18 cellular contexts compared by ENCODE assay signal in genomic region chr1:157419845-157420542, GRCh38.
DNase-seq lines count a peak whose midpoint lies in the region; ATAC-seq, FAIRE-seq and TF ChIP-seq lines count a peak whose summit lies in the region.
"Had no signal": no experiment of that assay in that cellular context is flagged by ENCODE, and none has a peak within 500 bp of the region (broad histone marks: within the 10 kb centered on the region; RNA-seq: fewer than 3 reads in every experiment).

No MANE protein-coding gene starts in this region.

- H3K79me2 ChIP-seq in HepG2 (ENCODE audit: insufficient read depth, low read length) (no peaks in the 10 kb centered on the region), K562 (ENCODE audit: control insufficient read depth, insufficient read depth, low read length) (no peaks in the 10 kb centered on the region)

- no peaks in the 10 kb centered on the region for H3K36me3 ChIP-seq in HepG2 (replicated peaks in 1 of 2; ENCODE audit: control insufficient read depth in 1 of 2, insufficient read depth in 2 of 2, low read length in 2 of 2)
- H3K36me3 ChIP-seq in right lobe of liver: no peaks in the 10 kb centered on the region
- H3K36me3 ChIP-seq in K562 (ENCODE audit: control insufficient read depth, insufficient read depth, low read length): no peaks in the 10 kb centered on the region
- no peaks in the 10 kb centered on the region for H3K36me3 ChIP-seq in esophagus muscularis mucosa
- H3K36me3 ChIP-seq: BLaER1 treated with 17β-estradiol and CSF1 and Interleukin-3, amounts not matched to agents 10 nM and 100 nM; HAP-1 had no signal

- TF ChIP-seq RAD21 in HepG2 (CRISPR knock-in tag; IDR thresholded peaks at IDR 0.05) (no peak), K562 (CRISPR knock-in tag; conservative IDR thresholded peaks at IDR 0.05 in 1 of 2, IDR thresholded peaks at IDR 0.05 in 1 of 2) (peak in 1 of 2 experiments; percentile 43; a peak in 2 of 4 replicates)

- no peak for TF ChIP-seq EP300 in HepG2 (IDR thresholded peaks at IDR 0.05; ENCODE audit: low read depth in 2 of 2, low read length in 2 of 2)
- no peak for TF ChIP-seq EP300 in HepG2 (CRISPR knock-in tag; IDR thresholded peaks at IDR 0.05; ENCODE audit: borderline replicate concordance)
- TF ChIP-seq EP300 in K562 (IDR thresholded peaks at IDR 0.05; ENCODE audit: low read length): no peak
- no peak for TF ChIP-seq EP300 in esophagus muscularis mucosa (IDR thresholded peaks at IDR 0.05)

- no peaks in the 10 kb centered on the region for H3K4me1 ChIP-seq in HepG2 (ENCODE audit: insufficient read depth, low read length)
- H3K4me1 ChIP-seq in right lobe of liver: no peaks in the 10 kb centered on the region
- no peaks in the 10 kb centered on the region for H3K4me1 ChIP-seq in K562 (replicated peaks in 1 of 2; ENCODE audit: control insufficient read depth in 2 of 2, insufficient read depth in 2 of 2, low read length in 2 of 2)
- no peaks in the 10 kb centered on the region for H3K4me1 ChIP-seq in esophagus muscularis mucosa
- H3K4me1 ChIP-seq: BLaER1 treated with 17β-estradiol and CSF1 and Interleukin-3, amounts not matched to agents 10 nM and 100 nM; HAP-1 had no signal

- H4K20me1 ChIP-seq in HepG2 (ENCODE audit: insufficient read depth, low read length) (no peaks in the 10 kb centered on the region), K562 (replicated peaks; ENCODE audit: control insufficient read depth, insufficient read depth, low read length) (no peaks in the 10 kb centered on the region)
- H4K20me1 ChIP-seq: BLaER1 treated with 17β-estradiol and CSF1 and Interleukin-3, amounts not matched to agents 10 nM and 100 nM had no signal

- CTCF ChIA-PET in HepG2 (lab: Yijun Ruan, JAX; ENCODE audit: low intra/inter-chr PET ratio, low total read pairs): no interaction called here
- CTCF ChIA-PET in K562 (lab: Yijun Ruan, JAX; ENCODE audit: low intra/inter-chr PET ratio): no interaction called here
- CTCF ChIA-PET in CD4-positive, alpha-beta T cell (lab: Charles Lee): no interaction called here

- no TSS peak for BruUV-seq in HepG2 (replicated peaks; lab: Mats Ljungman, UMichigan)
- BruUV-seq in K562 (replicated peaks; lab: Mats Ljungman, UMichigan): no TSS peak

- H3K9me3 ChIP-seq in HepG2 (ENCODE audit: low read length) (no peaks in the 10 kb centered on the region), right lobe of liver (no peaks in the 10 kb centered on the region), K562 (replicated peaks; ENCODE audit: control insufficient read depth, insufficient read depth, low read depth, low read length) (no peaks in the 10 kb centered on the region), esophagus muscularis mucosa (no peaks in the 10 kb centered on the region)
- no peaks in the 10 kb centered on the region for H3K9me3 ChIP-seq in CD4-positive, alpha-beta T cell (ENCODE audit: control insufficient read depth, low read length)
- H3K9me3 ChIP-seq: HAP-1 had no signal

- 21% methylated on average over 6 of the region's 6 CpGs for WGBS in HepG2 (ENCODE audit: low lambda C conversion rate)
- WGBS in right lobe of liver (ENCODE audit: insufficient coverage, low coverage, low lambda C conversion rate, missing lambda C conversion rate): 92% methylated on average over 3 of the region's 6 CpGs
- WGBS in K562 (ENCODE audit: insufficient coverage, low coverage, missing lambda C conversion rate): 0% methylated on average over 5 of the region's 6 CpGs
- 85% methylated on average over 6 of the region's 6 CpGs for WGBS in esophagus muscularis mucosa

- no peak overlapping the region for H3K27ac ChIP-seq in HepG2 (ENCODE audit: extremely low read length, insufficient read depth, low read length)
- no peak overlapping the region for H3K27ac ChIP-seq in right lobe of liver
- no peak overlapping the region for H3K27ac ChIP-seq in K562 (ENCODE audit: extremely low read depth, low read depth, low read length)
- H3K27ac ChIP-seq in esophagus muscularis mucosa (replicated peaks in 1 of 4): no peak overlapping the region
- no peak overlapping the region for H3K27ac ChIP-seq in CD4-positive, alpha-beta T cell (ENCODE audit: low read depth, low read length)
- H3K27ac ChIP-seq: BLaER1 treated with 17β-estradiol and CSF1 and Interleukin-3, amounts not matched to agents 10 nM and 100 nM had no signal

- H3K4me3 ChIP-seq in HepG2 (replicated peaks in 1 of 3; ENCODE audit: insufficient read depth in 1 of 3, low read depth in 2 of 3, low read length in 3 of 3): no peak overlapping the region
- H3K4me3 ChIP-seq in right lobe of liver: no peak overlapping the region
- no peak overlapping the region for H3K4me3 ChIP-seq in K562
- H3K4me3 ChIP-seq in esophagus muscularis mucosa: no peak overlapping the region
- H3K4me3 ChIP-seq: BLaER1 treated with 17β-estradiol and CSF1 and Interleukin-3, amounts not matched to agents 10 nM and 100 nM; GM12878; HAP-1 had no signal

- H3K9me3 Mint-ChIP-seq in osteocyte (ENCODE audit: unreplicated experiment): no peaks in the 10 kb centered on the region
- H3K9me3 Mint-ChIP-seq in CD4-positive, alpha-beta T cell: no peaks in the 10 kb centered on the region
- H3K9me3 Mint-ChIP-seq: CD8-positive, alpha-beta memory T cell had no signal

- in situ Hi-C loops in HepG2 (cut with HindIII; ENCODE audit: extremely low pct_ligation_motif_present, low pct_unique_long_range_greater_than_20kb) (no loop called here), K562 (cut with MboI) (no loop called here)

- DNase-seq in HepG2 (ENCODE audit: low spot score) (no peak), right lobe of liver (no peak), K562 (ENCODE audit: extremely low read depth in 1 of 4, low spot score in 3 of 4) (peak in 1 of 4 experiments; percentile 14), esophagus muscularis mucosa (ENCODE audit: extremely low spot score) (peak; percentile 80), osteocyte (ENCODE audit: extremely low spot score, unreplicated experiment) (no peak)
- no peak for DNase-seq in CD4-positive, alpha-beta T cell
- DNase-seq: CD8-positive, alpha-beta memory T cell; COR-L47; DMS 273 treated with DMSO at 0.1 percent for 48 hours; DMS53; DND-41; EL had no signal

- H3K36me3 Mint-ChIP-seq in osteocyte (ENCODE audit: unreplicated experiment): no peaks in the 10 kb centered on the region
- no peaks in the 10 kb centered on the region for H3K36me3 Mint-ChIP-seq in CD4-positive, alpha-beta T cell (ENCODE audit: low read depth)
- H3K36me3 Mint-ChIP-seq: CD8-positive, alpha-beta memory T cell had no signal

- H3K27me3 ChIP-seq in HepG2 (ENCODE audit: control insufficient read depth in 1 of 2, insufficient read depth in 2 of 2, low read length in 2 of 2) (peaks cover 1 to 3% of the 10 kb centered on the region in 2 experiments; a peak in 1 of 5 replicates), right lobe of liver (no peaks in the 10 kb centered on the region), K562 (ENCODE audit: control insufficient read depth in 2 of 2, insufficient read depth in 2 of 2, low read length in 2 of 2) (peaks cover 6 to 49% of the 10 kb centered on the region in 2 experiments; a peak in 4 of 5 replicates), esophagus muscularis mucosa (peaks cover 0 to 7% (median 0%) of the 10 kb centered on the region in 4 donors)
- H3K27me3 ChIP-seq in CD4-positive, alpha-beta T cell (ENCODE audit: control insufficient read depth, insufficient read depth, low read length): no peaks in the 10 kb centered on the region
- H3K27me3 ChIP-seq: BLaER1 treated with 17β-estradiol and CSF1 and Interleukin-3, amounts not matched to agents 10 nM and 100 nM had no signal

- no peak for FAIRE-seq in HepG2 (lab: Jason Lieb, UNC)
- FAIRE-seq in K562 (lab: Jason Lieb, UNC): no peak
- FAIRE-seq: GM12878, GM19239 had no signal

- H3K9me1 ChIP-seq in K562 (ENCODE audit: control insufficient read depth, insufficient read depth, low read length): no peaks in the 10 kb centered on the region

- H3K27ac Mint-ChIP-seq in osteocyte (ENCODE audit: unreplicated experiment): no peak overlapping the region
- H3K27ac Mint-ChIP-seq in CD4-positive, alpha-beta T cell: no peak overlapping the region
- H3K27ac Mint-ChIP-seq: B cell; CD8-positive, alpha-beta memory T cell had no signal

- no peak overlapping the region for H3K4me3 Mint-ChIP-seq in osteocyte (ENCODE audit: unreplicated experiment)
- no peak overlapping the region for H3K4me3 Mint-ChIP-seq in CD4-positive, alpha-beta T cell
- H3K4me3 Mint-ChIP-seq: B cell; CD8-positive, alpha-beta memory T cell had no signal

- TF ChIP-seq CTCF in HepG2 (CRISPR knock-in tag; IDR thresholded peaks at IDR 0.05): no peak
- TF ChIP-seq CTCF in right lobe of liver (IDR thresholded peaks at IDR 0.05): no peak
- peak; percentile 9 to 75 (median 46); a peak in 4 of 6 replicates for TF ChIP-seq CTCF in K562 (IDR thresholded peaks at IDR 0.05 in 2 of 3, conservative IDR thresholded peaks at IDR 0.05 in 1 of 3; ENCODE audit: insufficient read depth in 2 of 3, low read depth in 1 of 3, low read length in 3 of 3)
- TF ChIP-seq CTCF in esophagus muscularis mucosa (IDR thresholded peaks at IDR 0.05): no peak
- TF ChIP-seq CTCF in osteocyte (IDR thresholded peaks at IDR 0.05): no peak
- no peak for TF ChIP-seq CTCF in CD4-positive, alpha-beta T cell (IDR thresholded peaks at IDR 0.05)

- H3K9ac ChIP-seq in HepG2 (ENCODE audit: insufficient read depth, low read depth, low read length) (no peak overlapping the region), K562 (ENCODE audit: insufficient read depth in 1 of 2, low read depth in 2 of 2, low read length in 2 of 2) (no peak overlapping the region)
- H3K9ac ChIP-seq: BLaER1 treated with 17β-estradiol and CSF1 and Interleukin-3, amounts not matched to agents 10 nM and 100 nM had no signal

- TF ChIP-seq POLR2A in HepG2 (IDR thresholded peaks at IDR 0.05; ENCODE audit: insufficient read depth in 1 of 2, low read depth in 2 of 2, low read length in 2 of 2) (no peak), right lobe of liver (IDR thresholded peaks at IDR 0.05) (no peak), K562 (conservative IDR thresholded peaks at IDR 0.05) (no peak), esophagus muscularis mucosa (IDR thresholded peaks at IDR 0.05; ENCODE audit: low read depth) (no peak)

- POLR2A ChIA-PET in HepG2 (lab: Yijun Ruan, JAX): no interaction called here
- POLR2A ChIA-PET in K562 (lab: Yijun Ruan, JAX): no interaction called here
- POLR2A ChIA-PET in CD4-positive, alpha-beta T cell (lab: Charles Lee): no interaction called here

- ATAC-seq in HepG2 (no peak), right lobe of liver (no peak), K562 (peak; percentile 83), HG02840 (IDR thresholded peaks at IDR 0.05; ENCODE audit: low FRiP score, unreplicated experiment) (no peak)
- no peak for ATAC-seq in CD4-positive, alpha-beta T cell (ENCODE audit: poor library complexity)
- ATAC-seq: GM12878 had no signal

- H2AFZ ChIP-seq in HepG2 (ENCODE audit: low read length) (no peak overlapping the region), K562 (ENCODE audit: low read depth, low read length) (no peak overlapping the region)

- intact Hi-C loops in HepG2 (cut with micrococcal nuclease; ENCODE audit: unreplicated experiment): loop anchor here (10.0 kb wide), 1 partner anchor 1525 kb away; no protein-coding TSS in a partner anchor
- intact Hi-C loops in right lobe of liver (cut with DNase I): no loop called here
- intact Hi-C loops in K562 (cut with micrococcal nuclease): no loop called here
- intact Hi-C loops in esophagus muscularis mucosa (cut with DNase I): no loop called here
- intact Hi-C loops in CD4-positive, alpha-beta T cell (cut with DNase I, micrococcal nuclease): no loop called here

- H3K4me2 ChIP-seq in HepG2 (ENCODE audit: low read depth, low read length) (no peak overlapping the region), K562 (ENCODE audit: insufficient read depth, low read length) (no peak overlapping the region)
- H3K4me2 ChIP-seq: BLaER1 treated with 17β-estradiol and CSF1 and Interleukin-3, amounts not matched to agents 10 nM and 100 nM had no signal

- peaks cover 5% of the 10 kb centered on the region for H3K27me3 Mint-ChIP-seq in osteocyte (ENCODE audit: unreplicated experiment)
- peaks cover 13% of the 10 kb centered on the region for H3K27me3 Mint-ChIP-seq in CD4-positive, alpha-beta T cell

- H3K4me1 Mint-ChIP-seq in osteocyte (ENCODE audit: unreplicated experiment): no peaks in the 10 kb centered on the region
- no peaks in the 10 kb centered on the region for H3K4me1 Mint-ChIP-seq in CD4-positive, alpha-beta T cell (ENCODE audit: low read depth)
- H3K4me1 Mint-ChIP-seq: B cell; CD8-positive, alpha-beta memory T cell had no signal

Comparison
In these comparisons a context has a peak if more than half of its experiments do, and no peak if none do; other contexts are left out.
1. CTCF ChIP-seq: peak in K562 (3 of 3); none in HepG2 (single experiment), right lobe of liver (0 of 4), esophagus muscularis mucosa (0 of 3), osteocyte (single experiment) and CD4-positive, alpha-beta T cell (single experiment).
2. Of the 241 proteins assayed by ChIP-seq in both HepG2 and K562: peak only in HepG2: MNT; only in K562: ATF2, CREM, CTCF and USF2; in both: none; in neither: 235; mixed calls (peak in some experiments, not most) for 1.